Comparison of ENCODE assay signal across 12 cellular contexts in the genomic region with DNA sequence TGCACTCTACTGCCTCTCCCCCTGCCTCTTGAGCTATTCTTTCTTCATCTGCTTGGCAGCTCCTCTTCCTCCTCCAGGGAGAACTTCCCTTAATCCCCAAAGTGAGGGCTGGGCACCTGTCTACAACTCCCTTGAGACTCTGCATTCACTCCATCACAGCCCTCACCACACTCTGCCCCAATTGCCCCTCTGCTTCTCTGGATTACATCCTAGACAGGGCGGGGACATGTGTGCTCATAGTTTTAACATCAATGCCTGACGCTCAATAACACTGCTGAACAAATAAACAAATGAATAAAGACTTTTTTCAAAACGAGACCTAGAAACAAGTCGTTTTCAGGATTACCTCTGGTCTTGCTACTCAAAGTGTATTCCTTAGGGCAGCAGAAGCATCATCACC.
"Had no signal": no experiment of that assay in that cellular context is flagged by ENCODE, and none has a peak within 500 bp of the region (broad histone marks: within the 10 kb centered on the region; RNA-seq: fewer than 3 reads in every experiment).

No MANE protein-coding gene starts in this region.

- H3K9me3 ChIP-seq: upper lobe of left lung had no signal

- H3K4me3 ChIP-seq: smooth muscle cell, upper lobe of left lung had no signal

- H3K4me2 ChIP-seq: smooth muscle cell had no signal

- ATAC-seq: activated CD4-positive, alpha-beta T cell treated with anti-CD3 and anti-CD28 coated beads for 36 hours; natural killer cell treated with Interleukin-12 subunit alpha and Interleukin-12 subunit beta and Interleukin-15 and Interleukin-18, amount 100 ng/mL, for 72 hours had no signal

- H3K27ac ChIP-seq: epithelial cell of prostate had no signal

- H3K27me3 ChIP-seq: upper lobe of left lung had no signal

- DNase-seq: activated CD4-positive, alpha-beta memory T cell treated with anti-CD3 and anti-CD28 coated beads for 36 hours; activated CD4-positive, alpha-beta T cell treated with anti-CD3 and anti-CD28 coated beads for 36 hours; activated naive CD4-positive, alpha-beta T cell treated with anti-CD3 and anti-CD28 coated beads, Interleukin-2, amount 10 ng/mL, durations not matched to agents 7 days and 5 days; activated T-cell treated with anti-CD3 and anti-CD28 coated beads, Interleukin-2, amount 50 U/mL, for 24 hours; mesendoderm; nucleus accumbens; right cardiac atrium; T-helper 2 cell; upper lobe of left lung had no signal
